Comparison of ENCODE assay signal across 11 cellular contexts in genomic region chr2:36147670-36148390, GRCh38.
A peak's percentile ranks its signal among the peaks of the same experiment; 100 is the strongest.
DNase-seq lines count a peak whose midpoint lies in the region; ATAC-seq and TF ChIP-seq lines count a peak whose summit lies in the region.
"Had no signal": no experiment of that assay in that cellular context is flagged by ENCODE, and none has a peak within 500 bp of the region (broad histone marks: within the 10 kb centered on the region; RNA-seq: fewer than 3 reads in every experiment).

No MANE protein-coding gene starts in this region.

- no peak overlapping the region for H3K27ac Mint-ChIP-seq in GM23338
- H3K27ac Mint-ChIP-seq: activated naive CD4-positive, alpha-beta T cell treated with anti-CD3 and anti-CD28 coated beads, Interleukin-2, amount 50 U/mL, for 72 hours; CD4-positive, CD25-positive, alpha-beta regulatory T cell; neural progenitor cell had no signal

- H3K79me2 ChIP-seq in MM.1S (ENCODE audit: low read length) (no peaks in the 10 kb centered on the region), GM23338 (replicated peaks; ENCODE audit: insufficient read depth) (no peaks in the 10 kb centered on the region)

- ATAC-seq in GM18502 (IDR thresholded peaks at IDR 0.05; ENCODE audit: poor library complexity, unreplicated experiment) (peak; percentile 97), GM19397 (IDR thresholded peaks at IDR 0.05; ENCODE audit: unreplicated experiment) (peak; percentile 90), HG02885 (IDR thresholded peaks at IDR 0.05; ENCODE audit: poor library complexity, unreplicated experiment) (peak; percentile 96), GM23338 (no peak)

- no peaks in the 10 kb centered on the region for H3K4me1 ChIP-seq in MM.1S (ENCODE audit: low read length)
- H3K4me1 ChIP-seq in GM23338 (ENCODE audit: insufficient read depth): peaks cover 6% of the 10 kb centered on the region; the same call in 1 of the 2 replicates
- H3K4me1 ChIP-seq: neural progenitor cell had no signal

- H3K9me2 ChIP-seq in MM.1S (replicated peaks; ENCODE audit: insufficient read depth, low read length) (no peaks in the 10 kb centered on the region), GM23338 (ENCODE audit: insufficient read depth) (peaks cover 9% of the 10 kb centered on the region; the same call in 1 of the 2 replicates)

- H3K9me3 Mint-ChIP-seq in GM23338: no peaks in the 10 kb centered on the region
- H3K9me3 Mint-ChIP-seq: activated naive CD4-positive, alpha-beta T cell treated with anti-CD3 and anti-CD28 coated beads, Interleukin-2, amount 50 U/mL, for 72 hours; CD4-positive, CD25-positive, alpha-beta regulatory T cell; neural progenitor cell had no signal

- H3K9me3 ChIP-seq in MM.1S (replicated peaks; ENCODE audit: insufficient read depth, low read length): no peaks in the 10 kb centered on the region

- H4K20me1 ChIP-seq in MM.1S (ENCODE audit: insufficient read depth, low read length) (no peaks in the 10 kb centered on the region), GM23338 (replicated peaks; ENCODE audit: insufficient read depth) (no peaks in the 10 kb centered on the region)

- no peak for TF ChIP-seq CTCF in MM.1S (IDR thresholded peaks at IDR 0.05; ENCODE audit: low read length)
- no peak for TF ChIP-seq CTCF in GM23338 (conservative IDR thresholded peaks at IDR 0.05; ENCODE audit: low read depth in 2 of 2)

- no peak overlapping the region for H3K9ac ChIP-seq in MM.1S (ENCODE audit: low read length)
- H3K9ac ChIP-seq: neural progenitor cell had no signal

- H3K27me3 ChIP-seq in MM.1S (replicated peaks; ENCODE audit: insufficient read depth, low read length): no peaks in the 10 kb centered on the region
- H3K27me3 ChIP-seq in GM23338 (ENCODE audit: insufficient read depth): no peaks in the 10 kb centered on the region
- H3K27me3 ChIP-seq: neural progenitor cell had no signal

- H2AFZ ChIP-seq in MM.1S (ENCODE audit: low read length): no peak overlapping the region
- H2AFZ ChIP-seq in GM23338: no peak overlapping the region
- H2AFZ ChIP-seq: neural progenitor cell had no signal

- no peak overlapping the region for H3K4me3 Mint-ChIP-seq in GM23338
- H3K4me3 Mint-ChIP-seq: CD4-positive, CD25-positive, alpha-beta regulatory T cell; neural progenitor cell had no signal

- no peak overlapping the region for H3K27ac ChIP-seq in MM.1S (ENCODE audit: low read length)
- no peak overlapping the region for H3K27ac ChIP-seq in GM23338 (ENCODE audit: low read depth)
- H3K27ac ChIP-seq: neural progenitor cell had no signal

- H3K36me3 Mint-ChIP-seq in GM23338 (ENCODE audit: low read depth): no peaks in the 10 kb centered on the region
- H3K36me3 Mint-ChIP-seq: activated naive CD4-positive, alpha-beta T cell treated with anti-CD3 and anti-CD28 coated beads, Interleukin-2, amount 50 U/mL, for 72 hours; CD4-positive, CD25-positive, alpha-beta regulatory T cell; neural progenitor cell had no signal

- no peaks in the 10 kb centered on the region for H3F3A ChIP-seq in MM.1S (ENCODE audit: insufficient read depth, low read length)
- H3F3A ChIP-seq in GM23338 (replicated peaks; ENCODE audit: low read depth): no peaks in the 10 kb centered on the region

- H3K4me3 ChIP-seq in MM.1S (ENCODE audit: low read length): no peak overlapping the region
- H3K4me3 ChIP-seq in GM23338: no peak overlapping the region
- H3K4me3 ChIP-seq: neural progenitor cell had no signal

- peak; percentile 30 for DNase-seq in MM.1S
- no peak for DNase-seq in NCI-H1436 (lab: John Stamatoyannopoulos, UW)
- DNase-seq in GM23338 (ENCODE audit: low spot score): no peak
- DNase-seq in activated effector memory CD4-positive, alpha-beta T cell treated with anti-CD3 and anti-CD28 coated beads, Interleukin-2, amount 50 U/mL, for 16 hours: no peak
- no peak for DNase-seq in SKM-1 (lab: John Stamatoyannopoulos, UW; ENCODE audit: unreplicated experiment)

- no peaks in the 10 kb centered on the region for H3K4me1 Mint-ChIP-seq in GM23338

- H3K36me3 ChIP-seq in MM.1S (replicated peaks; ENCODE audit: insufficient read depth, low read length) (no peaks in the 10 kb centered on the region), GM23338 (ENCODE audit: insufficient read depth) (no peaks in the 10 kb centered on the region)
- H3K36me3 ChIP-seq: neural progenitor cell had no signal

- H3K27me3 Mint-ChIP-seq in GM23338 (ENCODE audit: insufficient read depth, low read depth, poor library complexity): no peaks in the 10 kb centered on the region

- H3K4me2 ChIP-seq in MM.1S (ENCODE audit: low read depth, low read length): no peak overlapping the region
- no peak overlapping the region for H3K4me2 ChIP-seq in GM23338
- H3K4me2 ChIP-seq: neural progenitor cell had no signal

TF ChIP-seq in GM23338, 12 proteins besides CTCF, POLR2A, EP300 and RAD21:
- no peak for TF ChIP-seq EZH2 (IDR thresholded peaks at IDR 0.05; ENCODE audit: low read depth, unreplicated experiment)
- TF ChIP-seq CREB1 (CRISPR knock-in tag; IDR thresholded peaks at IDR 0.05; ENCODE audit: low read depth): no peak
- TF ChIP-seq POLR2AphosphoS5 (IDR thresholded peaks at IDR 0.05; ENCODE audit: low read depth): no peak
- TF ChIP-seq REST (IDR thresholded peaks at IDR 0.05; ENCODE audit: unreplicated experiment): no peak
- TF ChIP-seq ZNF331 (CRISPR knock-in tag; IDR thresholded peaks at IDR 0.05; ENCODE audit: low read depth): no peak
- TF ChIP-seq STAT1 (IDR thresholded peaks at IDR 0.05; ENCODE audit: unreplicated experiment): no peak
- no peak for TF ChIP-seq NANOG (IDR thresholded peaks at IDR 0.05; ENCODE audit: borderline replicate concordance)
- TF ChIP-seq ETS1 (IDR thresholded peaks at IDR 0.05): no peak
